In the genomic region with DNA sequence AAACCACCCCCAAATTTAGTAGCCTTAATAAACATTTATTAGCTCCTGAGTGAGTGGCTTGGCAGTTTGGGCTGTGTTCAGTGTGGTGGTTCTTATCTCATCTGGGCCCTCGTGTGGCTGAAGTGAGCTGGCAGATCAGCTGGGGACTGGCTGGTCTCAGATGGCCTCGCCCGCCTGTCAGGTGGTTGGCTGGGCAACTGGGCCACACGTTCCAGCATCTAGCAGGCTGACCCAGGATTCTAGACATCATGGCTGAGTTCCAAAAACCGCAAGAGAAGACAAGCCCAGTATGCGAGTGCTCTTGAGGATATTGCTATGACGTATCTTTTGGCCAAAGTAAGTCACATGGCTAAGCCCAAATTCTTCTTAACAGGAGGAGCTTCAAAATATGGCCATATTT, we compare ENCODE assay signal across 2 cellular contexts.
A peak's percentile ranks its signal among the peaks of the same experiment; 100 is the strongest.
TF ChIP-seq lines count a peak whose summit lies in the region.

No MANE protein-coding gene starts in this region.

TF ChIP-seq in GM12878, 131 proteins besides CTCF, POLR2A, EP300 and RAD21:
- TF ChIP-seq, protein P1, sequence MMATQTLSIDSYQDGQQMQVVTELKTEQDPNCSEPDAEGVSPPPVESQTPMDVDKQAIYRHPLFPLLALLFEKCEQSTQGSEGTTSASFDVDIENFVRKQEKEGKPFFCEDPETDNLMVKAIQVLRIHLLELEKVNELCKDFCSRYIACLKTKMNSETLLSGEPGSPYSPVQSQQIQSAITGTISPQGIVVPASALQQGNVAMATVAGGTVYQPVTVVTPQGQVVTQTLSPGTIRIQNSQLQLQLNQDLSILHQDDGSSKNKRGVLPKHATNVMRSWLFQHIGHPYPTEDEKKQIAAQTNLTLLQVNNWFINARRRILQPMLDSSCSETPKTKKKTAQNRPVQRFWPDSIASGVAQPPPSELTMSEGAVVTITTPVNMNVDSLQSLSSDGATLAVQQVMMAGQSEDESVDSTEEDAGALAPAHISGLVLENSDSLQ (IDR thresholded peaks at IDR 0.05): no peak
- TF ChIP-seq YBX1 (IDR thresholded peaks at IDR 0.05) (no peak), BCL11A (IDR thresholded peaks at IDR 0.05; ENCODE audit: low read depth, low read length) (no peak), TARDBP (IDR thresholded peaks at IDR 0.05; ENCODE audit: borderline replicate concordance) (no peak), POU2F2 (IDR thresholded peaks at IDR 0.05; ENCODE audit: borderline replicate concordance, low read depth, low read length) (no peak), RFX5 (IDR thresholded peaks at IDR 0.05; ENCODE audit: low read depth, low read length) (no peak), HCFC1 (IDR thresholded peaks at IDR 0.05; ENCODE audit: low read length) (no peak)
- TF ChIP-seq, protein P2, sequence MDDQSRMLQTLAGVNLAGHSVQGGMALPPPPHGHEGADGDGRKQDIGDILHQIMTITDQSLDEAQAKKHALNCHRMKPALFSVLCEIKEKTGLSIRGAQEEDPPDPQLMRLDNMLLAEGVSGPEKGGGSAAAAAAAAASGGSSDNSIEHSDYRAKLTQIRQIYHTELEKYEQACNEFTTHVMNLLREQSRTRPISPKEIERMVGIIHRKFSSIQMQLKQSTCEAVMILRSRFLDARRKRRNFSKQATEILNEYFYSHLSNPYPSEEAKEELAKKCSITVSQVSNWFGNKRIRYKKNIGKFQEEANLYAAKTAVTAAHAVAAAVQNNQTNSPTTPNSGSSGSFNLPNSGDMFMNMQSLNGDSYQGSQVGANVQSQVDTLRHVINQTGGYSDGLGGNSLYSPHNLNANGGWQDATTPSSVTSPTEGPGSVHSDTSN (IDR thresholded peaks at IDR 0.05; ENCODE audit: insufficient replicate concordance, low read depth, low read length): no peak

TF ChIP-seq in HepG2, 621 proteins besides CTCF, POLR2A, EP300 and RAD21:
- TF ChIP-seq ZNF335 (CRISPR knock-in tag; IDR thresholded peaks at IDR 0.05) (no peak), ZNF615 (CRISPR knock-in tag; IDR thresholded peaks at IDR 0.05; ENCODE audit: borderline replicate concordance) (no peak), MIXL1 (CRISPR knock-in tag; IDR thresholded peaks at IDR 0.05) (no peak), AGO2 (optimal IDR thresholded peaks at IDR 0.05; ENCODE audit: low read depth, low read length) (peak; percentile 58), KDM5A (IDR thresholded peaks at IDR 0.05; ENCODE audit: borderline replicate concordance, low read length) (no peak), SIX4 (CRISPR knock-in tag; IDR thresholded peaks at IDR 0.05) (no peak), ATF7 (IDR thresholded peaks at IDR 0.05) (no peak), ATF7 (CRISPR knock-in tag; IDR thresholded peaks at IDR 0.05) (no peak), RBM22 (optimal IDR thresholded peaks at IDR 0.05; ENCODE audit: low read length) (peak; percentile 97), LCORL (IDR thresholded peaks at IDR 0.05) (no peak), LCORL (CRISPR knock-in tag; IDR thresholded peaks at IDR 0.05) (no peak), POLR2AphosphoS2 (IDR thresholded peaks at IDR 0.05; ENCODE audit: low read depth, low read length) (0 out of 2 replicates have a peak, but pooled peaks have one; percentile 32), DNMT3B (CRISPR knock-in tag; conservative IDR thresholded peaks at IDR 0.05) (no peak), ZNF891 (CRISPR knock-in tag; IDR thresholded peaks at IDR 0.05) (no peak), IRX3 (CRISPR knock-in tag; IDR thresholded peaks at IDR 0.05; ENCODE audit: borderline replicate concordance, low read depth) (no peak), TARDBP (CRISPR knock-in tag; IDR thresholded peaks at IDR 0.05) (no peak), ETV5 (CRISPR knock-in tag; IDR thresholded peaks at IDR 0.05; ENCODE audit: borderline replicate concordance) (no peak), TRIM24 (CRISPR knock-in tag; IDR thresholded peaks at IDR 0.05) (no peak), ARNT2 (CRISPR knock-in tag; IDR thresholded peaks at IDR 0.05; ENCODE audit: low read depth) (no peak), EHMT2 (IDR thresholded peaks at IDR 0.05; ENCODE audit: borderline replicate concordance, low read depth, low read length) (no peak), CAMTA2 (CRISPR knock-in tag; IDR thresholded peaks at IDR 0.05; ENCODE audit: borderline replicate concordance) (no peak), NFIB (CRISPR knock-in tag; IDR thresholded peaks at IDR 0.05; ENCODE audit: borderline replicate concordance) (0 out of 2 replicates have a peak, but pooled peaks have one; percentile 64), STAG1 (CRISPR knock-in tag; IDR thresholded peaks at IDR 0.05) (0 out of 2 replicates have a peak, but pooled peaks have one; percentile 17), MBNL3 (CRISPR knock-in tag; conservative IDR thresholded peaks at IDR 0.05) (no peak), ASH2L (IDR thresholded peaks at IDR 0.05; ENCODE audit: insufficient read length, low read depth, low read length) (no peak), ZSCAN22 (CRISPR knock-in tag; IDR thresholded peaks at IDR 0.05) (no peak)
- TF ChIP-seq, protein P3, sequence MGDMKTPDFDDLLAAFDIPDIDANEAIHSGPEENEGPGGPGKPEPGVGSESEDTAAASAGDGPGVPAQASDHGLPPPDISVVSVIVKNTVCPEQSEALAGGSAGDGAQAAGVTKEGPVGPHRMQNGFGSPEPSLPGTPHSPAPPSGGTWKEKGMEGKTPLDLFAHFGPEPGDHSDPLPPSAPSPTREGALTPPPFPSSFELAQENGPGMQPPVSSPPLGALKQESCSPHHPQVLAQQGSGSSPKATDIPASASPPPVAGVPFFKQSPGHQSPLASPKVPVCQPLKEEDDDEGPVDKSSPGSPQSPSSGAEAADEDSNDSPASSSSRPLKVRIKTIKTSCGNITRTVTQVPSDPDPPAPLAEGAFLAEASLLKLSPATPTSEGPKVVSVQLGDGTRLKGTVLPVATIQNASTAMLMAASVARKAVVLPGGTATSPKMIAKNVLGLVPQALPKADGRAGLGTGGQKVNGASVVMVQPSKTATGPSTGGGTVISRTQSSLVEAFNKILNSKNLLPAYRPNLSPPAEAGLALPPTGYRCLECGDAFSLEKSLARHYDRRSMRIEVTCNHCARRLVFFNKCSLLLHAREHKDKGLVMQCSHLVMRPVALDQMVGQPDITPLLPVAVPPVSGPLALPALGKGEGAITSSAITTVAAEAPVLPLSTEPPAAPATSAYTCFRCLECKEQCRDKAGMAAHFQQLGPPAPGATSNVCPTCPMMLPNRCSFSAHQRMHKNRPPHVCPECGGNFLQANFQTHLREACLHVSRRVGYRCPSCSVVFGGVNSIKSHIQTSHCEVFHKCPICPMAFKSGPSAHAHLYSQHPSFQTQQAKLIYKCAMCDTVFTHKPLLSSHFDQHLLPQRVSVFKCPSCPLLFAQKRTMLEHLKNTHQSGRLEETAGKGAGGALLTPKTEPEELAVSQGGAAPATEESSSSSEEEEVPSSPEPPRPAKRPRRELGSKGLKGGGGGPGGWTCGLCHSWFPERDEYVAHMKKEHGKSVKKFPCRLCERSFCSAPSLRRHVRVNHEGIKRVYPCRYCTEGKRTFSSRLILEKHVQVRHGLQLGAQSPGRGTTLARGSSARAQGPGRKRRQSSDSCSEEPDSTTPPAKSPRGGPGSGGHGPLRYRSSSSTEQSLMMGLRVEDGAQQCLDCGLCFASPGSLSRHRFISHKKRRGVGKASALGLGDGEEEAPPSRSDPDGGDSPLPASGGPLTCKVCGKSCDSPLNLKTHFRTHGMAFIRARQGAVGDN (CRISPR knock-in tag; IDR thresholded peaks at IDR 0.05): peak; percentile 26; the same call in 1 of the 2 replicates
- TF ChIP-seq, protein P4, sequence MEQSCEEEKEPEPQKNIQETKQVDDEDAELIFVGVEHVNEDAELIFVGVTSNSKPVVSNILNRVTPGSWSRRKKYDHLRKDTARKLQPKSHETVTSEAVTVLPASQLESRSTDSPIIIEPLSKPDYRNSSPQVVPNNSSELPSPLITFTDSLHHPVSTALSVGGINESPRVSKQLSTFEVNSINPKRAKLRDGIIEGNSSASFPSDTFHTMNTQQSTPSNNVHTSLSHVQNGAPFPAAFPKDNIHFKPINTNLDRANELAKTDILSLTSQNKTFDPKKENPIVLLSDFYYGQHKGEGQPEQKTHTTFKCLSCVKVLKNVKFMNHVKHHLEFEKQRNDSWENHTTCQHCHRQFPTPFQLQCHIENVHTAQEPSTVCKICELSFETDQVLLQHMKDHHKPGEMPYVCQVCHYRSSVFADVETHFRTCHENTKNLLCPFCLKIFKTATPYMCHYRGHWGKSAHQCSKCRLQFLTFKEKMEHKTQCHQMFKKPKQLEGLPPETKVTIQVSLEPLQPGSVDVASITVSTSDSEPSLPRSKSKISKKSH (CRISPR knock-in tag; IDR thresholded peaks at IDR 0.05; ENCODE audit: borderline replicate concordance): no peak
- TF ChIP-seq, protein P5, sequence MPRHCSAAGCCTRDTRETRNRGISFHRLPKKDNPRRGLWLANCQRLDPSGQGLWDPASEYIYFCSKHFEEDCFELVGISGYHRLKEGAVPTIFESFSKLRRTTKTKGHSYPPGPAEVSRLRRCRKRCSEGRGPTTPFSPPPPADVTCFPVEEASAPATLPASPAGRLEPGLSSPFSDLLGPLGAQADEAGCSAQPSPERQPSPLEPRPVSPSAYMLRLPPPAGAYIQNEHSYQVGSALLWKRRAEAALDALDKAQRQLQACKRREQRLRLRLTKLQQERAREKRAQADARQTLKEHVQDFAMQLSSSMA (CRISPR knock-in tag; IDR thresholded peaks at IDR 0.05): no peak
- TF ChIP-seq, protein P6, sequence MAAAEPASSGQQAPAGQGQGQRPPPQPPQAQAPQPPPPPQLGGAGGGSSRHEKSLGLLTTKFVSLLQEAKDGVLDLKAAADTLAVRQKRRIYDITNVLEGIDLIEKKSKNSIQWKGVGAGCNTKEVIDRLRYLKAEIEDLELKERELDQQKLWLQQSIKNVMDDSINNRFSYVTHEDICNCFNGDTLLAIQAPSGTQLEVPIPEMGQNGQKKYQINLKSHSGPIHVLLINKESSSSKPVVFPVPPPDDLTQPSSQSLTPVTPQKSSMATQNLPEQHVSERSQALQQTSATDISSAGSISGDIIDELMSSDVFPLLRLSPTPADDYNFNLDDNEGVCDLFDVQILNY (CRISPR knock-in tag; conservative IDR thresholded peaks at IDR 0.05): no peak
- TF ChIP-seq, protein P7, sequence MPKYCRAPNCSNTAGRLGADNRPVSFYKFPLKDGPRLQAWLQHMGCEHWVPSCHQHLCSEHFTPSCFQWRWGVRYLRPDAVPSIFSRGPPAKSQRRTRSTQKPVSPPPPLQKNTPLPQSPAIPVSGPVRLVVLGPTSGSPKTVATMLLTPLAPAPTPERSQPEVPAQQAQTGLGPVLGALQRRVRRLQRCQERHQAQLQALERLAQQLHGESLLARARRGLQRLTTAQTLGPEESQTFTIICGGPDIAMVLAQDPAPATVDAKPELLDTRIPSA (CRISPR knock-in tag; IDR thresholded peaks at IDR 0.05; ENCODE audit: borderline replicate concordance): no peak
- TF ChIP-seq, protein P8, sequence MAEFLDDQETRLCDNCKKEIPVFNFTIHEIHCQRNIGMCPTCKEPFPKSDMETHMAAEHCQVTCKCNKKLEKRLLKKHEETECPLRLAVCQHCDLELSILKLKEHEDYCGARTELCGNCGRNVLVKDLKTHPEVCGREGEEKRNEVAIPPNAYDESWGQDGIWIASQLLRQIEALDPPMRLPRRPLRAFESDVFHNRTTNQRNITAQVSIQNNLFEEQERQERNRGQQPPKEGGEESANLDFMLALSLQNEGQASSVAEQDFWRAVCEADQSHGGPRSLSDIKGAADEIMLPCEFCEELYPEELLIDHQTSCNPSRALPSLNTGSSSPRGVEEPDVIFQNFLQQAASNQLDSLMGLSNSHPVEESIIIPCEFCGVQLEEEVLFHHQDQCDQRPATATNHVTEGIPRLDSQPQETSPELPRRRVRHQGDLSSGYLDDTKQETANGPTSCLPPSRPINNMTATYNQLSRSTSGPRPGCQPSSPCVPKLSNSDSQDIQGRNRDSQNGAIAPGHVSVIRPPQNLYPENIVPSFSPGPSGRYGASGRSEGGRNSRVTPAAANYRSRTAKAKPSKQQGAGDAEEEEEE (CRISPR knock-in tag; IDR thresholded peaks at IDR 0.05; ENCODE audit: borderline replicate concordance): no peak
- TF ChIP-seq, protein P9, sequence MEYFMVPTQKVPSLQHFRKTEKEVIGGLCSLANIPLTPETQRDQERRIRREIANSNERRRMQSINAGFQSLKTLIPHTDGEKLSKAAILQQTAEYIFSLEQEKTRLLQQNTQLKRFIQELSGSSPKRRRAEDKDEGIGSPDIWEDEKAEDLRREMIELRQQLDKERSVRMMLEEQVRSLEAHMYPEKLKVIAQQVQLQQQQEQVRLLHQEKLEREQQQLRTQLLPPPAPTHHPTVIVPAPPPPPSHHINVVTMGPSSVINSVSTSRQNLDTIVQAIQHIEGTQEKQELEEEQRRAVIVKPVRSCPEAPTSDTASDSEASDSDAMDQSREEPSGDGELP (IDR thresholded peaks at IDR 0.05; ENCODE audit: borderline replicate concordance, low read depth): peak; percentile 52; the same call in 1 of the 2 replicates
